In the genomic region with DNA sequence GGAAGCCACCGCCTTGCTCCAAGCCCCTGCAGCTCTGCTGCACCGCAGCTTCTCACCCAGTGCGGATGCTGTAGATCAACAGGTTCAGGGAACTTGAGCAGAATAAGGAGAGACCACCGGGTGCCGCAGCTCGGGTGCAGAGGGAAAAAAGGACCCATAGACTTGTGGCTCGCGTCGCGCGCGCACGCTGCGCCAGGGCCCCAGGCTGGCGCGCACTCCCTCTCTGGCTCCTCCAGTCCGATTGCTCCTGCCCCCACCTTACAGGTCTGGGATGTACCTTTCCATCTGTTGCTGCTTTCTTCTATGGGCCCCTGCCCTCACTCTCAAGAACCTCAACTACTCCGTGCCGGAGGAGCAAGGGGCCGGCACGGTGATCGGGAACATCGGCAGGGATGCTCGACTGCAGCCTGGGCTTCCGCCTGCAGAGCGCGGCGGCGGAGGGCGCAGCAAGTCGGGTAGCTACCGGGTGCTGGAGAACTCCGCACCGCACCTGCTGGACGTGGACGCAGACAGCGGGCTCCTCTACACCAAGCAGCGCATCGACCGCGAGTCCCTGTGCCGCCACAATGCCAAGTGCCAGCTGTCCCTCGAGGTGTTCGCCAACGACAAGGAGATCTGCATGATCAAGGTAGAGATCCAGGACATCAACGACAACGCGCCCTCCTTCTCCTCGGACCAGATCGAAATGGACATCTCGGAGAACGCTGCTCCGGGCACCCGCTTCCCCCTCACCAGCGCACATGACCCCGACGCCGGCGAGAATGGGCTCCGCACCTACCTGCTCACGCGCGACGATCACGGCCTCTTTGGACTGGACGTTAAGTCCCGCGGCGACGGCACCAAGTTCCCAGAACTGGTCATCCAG, we compare ENCODE assay signal across 9 cellular contexts. TPM values are rescaled to one million over a fixed set of nuclear protein-coding genes. Genes with fewer than 3 reads are reported as not detected.
DNase-seq lines count a peak whose midpoint lies in the region; ATAC-seq and TF ChIP-seq lines count a peak whose summit lies in the region.
"Had no signal": no experiment of that assay in that cellular context is flagged by ENCODE, and none has a peak within 500 bp of the region (broad histone marks: within the 10 kb centered on the region; RNA-seq: fewer than 3 reads in every experiment).

No MANE protein-coding gene starts in this region.

- H3K27ac Mint-ChIP-seq in natural killer cell = no peak overlapping the region

- H3K4me1 ChIP-seq in NT2/D1 (ENCODE audit: insufficient read depth, insufficient read length) (no peaks in the 10 kb centered on the region), esophagus muscularis mucosa (peaks cover 24 to 51% (median 37%) of the 10 kb centered on the region in 4 donors)

- ATAC-seq in natural killer cell = no peak
- no peak for ATAC-seq in HG03460 (IDR thresholded peaks at IDR 0.05; ENCODE audit: unreplicated experiment)
- no peak for ATAC-seq in HG03457 (IDR thresholded peaks at IDR 0.05; ENCODE audit: unreplicated experiment)
- no peak for ATAC-seq in GM21367 (IDR thresholded peaks at IDR 0.05; ENCODE audit: unreplicated experiment)

- H3K9me3 ChIP-seq in NT2/D1 (ENCODE audit: insufficient read depth, low read length) (no peaks in the 10 kb centered on the region), esophagus muscularis mucosa (no peaks in the 10 kb centered on the region)

- peak overlapping the region; percentile 69 for H3K4me3 Mint-ChIP-seq in natural killer cell

- intact Hi-C loops in esophagus muscularis mucosa (cut with DNase I) = no loop called here
- intact Hi-C loops in natural killer cell (cut with micrococcal nuclease) = no loop called here

- no peak for TF ChIP-seq EP300 in esophagus muscularis mucosa (IDR thresholded peaks at IDR 0.05)

- H3K9me3 Mint-ChIP-seq in natural killer cell = peaks cover 2 to 5% of the 10 kb centered on the region in 2 donors

- peaks cover 35 to 36% of the 10 kb centered on the region in 2 donors for H3K27me3 Mint-ChIP-seq in natural killer cell (ENCODE audit: low read depth in 2 of 2)

- H3K27me3 ChIP-seq in NT2/D1 (ENCODE audit: insufficient read depth, insufficient read length) (peaks cover 53% of the 10 kb centered on the region), esophagus muscularis mucosa (peaks cover 0 to 75% (median 42%) of the 10 kb centered on the region in 4 donors)

- H3K4me1 Mint-ChIP-seq in natural killer cell = peaks cover 11 to 12% of the 10 kb centered on the region in 2 donors

- peak overlapping the region; percentile 59 to 77 (median 70) for H3K27ac ChIP-seq in esophagus muscularis mucosa (replicated peaks in 1 of 4)

- no peaks in the 10 kb centered on the region for H3K36me3 Mint-ChIP-seq in natural killer cell

- H3K4me3 ChIP-seq in AG09309 (ENCODE audit: control insufficient read depth, low read depth, low read length) (peak overlapping the region; percentile 41), NT2/D1 (ENCODE audit: insufficient read length, low read depth) (peak overlapping the region; percentile 36), esophagus muscularis mucosa (peak overlapping the region; percentile 59 to 67 (median 60))
- H3K4me3 ChIP-seq: mucosa of descending colon had no signal

- no peak for TF ChIP-seq POLR2A in esophagus muscularis mucosa (IDR thresholded peaks at IDR 0.05; ENCODE audit: low read depth)

- H3K9ac ChIP-seq in NT2/D1 (ENCODE audit: insufficient read length, low read depth) = no peak overlapping the region

- WGBS in esophagus muscularis mucosa = 3% methylated on average over 31 of the region's 70 CpGs

- H3K36me3 ChIP-seq in NT2/D1 (ENCODE audit: insufficient read depth, insufficient read length, low read length) (no peaks in the 10 kb centered on the region), esophagus muscularis mucosa (no peaks in the 10 kb centered on the region)

- DNase-seq in AG09309 (ENCODE audit: low read depth) (no peak), NT2/D1 (ENCODE audit: low read depth, low spot score) (no peak), esophagus muscularis mucosa (ENCODE audit: extremely low spot score) (no peak), natural killer cell (no peak), middle frontal gyrus (ENCODE audit: extremely low spot score, low spot score) (no peak)

- TF ChIP-seq CTCF in AG09309 (IDR thresholded peaks at IDR 0.05; ENCODE audit: control insufficient read depth, insufficient read depth, low read depth, low read length, missing control alignments) = no peak
- no peak for TF ChIP-seq CTCF in esophagus muscularis mucosa (IDR thresholded peaks at IDR 0.05)
- TF ChIP-seq CTCF in natural killer cell (IDR thresholded peaks at IDR 0.05) = no peak

RNA-seq across cellular contexts. Expression of gene PCDH17, which starts 1.0 kb away (rescaled TPM):
- total RNA-seq in esophagus muscularis mucosa (1 to 10 TPM; 5.0 to 9.5 (median 8.3) TPM), natural killer cell (not detected)

Comparison
In these comparisons a context has a peak if more than half of its experiments do, and no peak if none do; other contexts are left out.
1. RNA of gene PCDH17, which starts 1.0 kb away (total RNA-seq): 5.0 to 9.5 TPM in esophagus muscularis mucosa; not detected in natural killer cell; every median in the first group is over 4 times any median in the second.
2. Peak in every context shown above with its lines, with median percentiles within 50 percentile points of each other: H3K4me3 ChIP-seq.